ENCODE assay signal across 17 cellular contexts in genomic region chr20:24465730-24466129, GRCh38. TPM values are rescaled to one million over a fixed set of nuclear protein-coding genes. Genes with fewer than 3 reads are reported as not detected.
DNase-seq lines count a peak whose midpoint lies in the region; FAIRE-seq and TF ChIP-seq lines count a peak whose summit lies in the region.
"Had no signal": no experiment of that assay in that cellular context is flagged by ENCODE, and none has a peak within 500 bp of the region (broad histone marks: within the 10 kb centered on the region; RNA-seq: fewer than 3 reads in every experiment).

No MANE protein-coding gene starts in this region.

- 81% methylated on average over 3 of the region's 3 CpGs for whole genome bisulfite sequencing in mesenchymal stem cell

- no peak overlapping the region for H3K4me3 ChIP-seq in astrocyte of the spinal cord (ENCODE audit: low read depth, low read length)
- H3K4me3 ChIP-seq in right atrium auricular region: no peak overlapping the region
- H3K4me3 ChIP-seq in mesenchymal stem cell (ENCODE audit: insufficient read depth in 1 of 2, low read depth in 1 of 2, low read length in 2 of 2): no peak overlapping the region
- H3K4me3 ChIP-seq: GM23338, hepatocyte, psoas muscle had no signal

- H3K4me2 ChIP-seq in mesenchymal stem cell (ENCODE audit: low read length, poor library complexity, severe bottlenecking): no peak overlapping the region
- H3K4me2 ChIP-seq: GM23338, hepatocyte had no signal

- H3K9me3 ChIP-seq in right atrium auricular region (no peaks in the 10 kb centered on the region), mesenchymal stem cell (ENCODE audit: control insufficient read depth, low read length) (no peaks in the 10 kb centered on the region)
- H3K9me3 ChIP-seq: psoas muscle had no signal

- H3K23ac ChIP-seq in mesenchymal stem cell (ENCODE audit: low read length in 2 of 2): no peak overlapping the region

- FAIRE-seq in GM12891 (lab: Jason Lieb, UNC) (no peak), D721Med (lab: Jason Lieb, UNC) (no peak)

- H3K18ac ChIP-seq in mesenchymal stem cell (ENCODE audit: low read depth in 1 of 2, low read length in 2 of 2): no peak overlapping the region

- no peak overlapping the region for H2BK120ac ChIP-seq in mesenchymal stem cell (ENCODE audit: low read depth, low read length)

- no peak overlapping the region for H3K14ac ChIP-seq in mesenchymal stem cell (ENCODE audit: low read length in 2 of 2)

- H3K36me3 ChIP-seq in right atrium auricular region (no peaks in the 10 kb centered on the region), mesenchymal stem cell (ENCODE audit: control insufficient read depth in 1 of 2, insufficient read depth in 2 of 2, low read depth in 1 of 2, low read length in 2 of 2) (no peaks in the 10 kb centered on the region)

- in situ Hi-C loops in astrocyte of the spinal cord (cut with HindIII; ENCODE audit: low sequenced_read_pairs): no loop called here

- no peak overlapping the region for H3K9ac ChIP-seq in mesenchymal stem cell (ENCODE audit: low read length)

- no peaks in the 10 kb centered on the region for H3K27me3 ChIP-seq in right atrium auricular region
- H3K27me3 ChIP-seq in mesenchymal stem cell (ENCODE audit: control insufficient read depth in 1 of 2, insufficient read depth in 1 of 2, low read length in 2 of 2): peaks cover 54 to 67% of the 10 kb centered on the region in 2 experiments

- no peak overlapping the region for H2AK5ac ChIP-seq in mesenchymal stem cell (ENCODE audit: low read length, severe bottlenecking)

- H3K4ac ChIP-seq in mesenchymal stem cell (ENCODE audit: low read depth in 1 of 2, low read length in 2 of 2): no peak overlapping the region

- peak; percentile 26 for DNase-seq in GOT3 (lab: John Stamatoyannopoulos, UW)
- DNase-seq in astrocyte of the spinal cord (ENCODE audit: low read depth, low spot score): peak; percentile 60
- DNase-seq in right atrium auricular region (ENCODE audit: low spot score): peak; percentile 63
- DNase-seq in substantia nigra (lab: John Stamatoyannopoulos, UW): peak in 33 of 49 donors; percentile 12 to 77 (median 48)
- no peak for DNase-seq in mesenchymal stem cell
- no peak for DNase-seq in GM12891 (ENCODE audit: insufficient read length, low spot score)
- no peak for DNase-seq in NCI-H748 treated with DMSO at 0.1 percent for 48 hours (lab: John Stamatoyannopoulos, UW)
- DNase-seq in D721Med (ENCODE audit: insufficient read length, low spot score): no peak
- DNase-seq: activated CD8-positive, alpha-beta T cell treated with anti-CD3 and anti-CD28 coated beads for 36 hours; activated naive CD4-positive, alpha-beta T cell treated with anti-CD3 and anti-CD28 coated beads, Interleukin-2, amount 10 ng/mL, durations not matched to agents 7 days and 5 days; NCI-H1694; psoas muscle; stimulated activated CD4-positive, alpha-beta T cell treated with anti-CD3 and anti-CD28 coated beads, Interleukin-4, amount 100 ng/mL, for 24 hours; stimulated activated naive CD8-positive, alpha-beta T cell treated with anti-CD3 and anti-CD28 coated beads, Interleukin-15, amount 100 ng/mL, for 72 hours; T-helper 2 cell had no signal

- TF ChIP-seq POLR2A in GM12891 (IDR thresholded peaks at IDR 0.05; ENCODE audit: low read depth, low read length): no peak

- no peaks in the 10 kb centered on the region for H3K79me1 ChIP-seq in mesenchymal stem cell (replicated peaks; ENCODE audit: low read length, poor library complexity, severe bottlenecking)

- H2BK15ac ChIP-seq in mesenchymal stem cell (ENCODE audit: low read depth, poor library complexity, severe bottlenecking): no peak overlapping the region

- H2BK5ac ChIP-seq in mesenchymal stem cell (ENCODE audit: low read depth, low read length, poor library complexity, severe bottlenecking): no peak overlapping the region

- H4K91ac ChIP-seq in mesenchymal stem cell (ENCODE audit: low read length): no peak overlapping the region

- no peak overlapping the region for H2BK12ac ChIP-seq in mesenchymal stem cell (ENCODE audit: low read length in 2 of 2)

- TF ChIP-seq CTCF in astrocyte of the spinal cord (IDR thresholded peaks at IDR 0.05; ENCODE audit: low read depth, low read length): no peak
- no peak for TF ChIP-seq CTCF in right atrium auricular region (IDR thresholded peaks at IDR 0.05)
- TF ChIP-seq CTCF in D721Med (IDR thresholded peaks at IDR 0.05; ENCODE audit: insufficient read depth, missing control alignments): no peak

- H3K27ac ChIP-seq in right atrium auricular region (peak overlapping the region; percentile 47 to 80), substantia nigra (ENCODE audit: low read depth, low read length, poor library complexity, severe bottlenecking) (peak overlapping the region; percentile 78), mesenchymal stem cell (ENCODE audit: low read length, poor library complexity, severe bottlenecking) (no peak overlapping the region)
- H3K27ac ChIP-seq: hepatocyte, psoas muscle had no signal

- no peak overlapping the region for H4K8ac ChIP-seq in mesenchymal stem cell (ENCODE audit: low read length)

- peaks cover 0 to 25% of the 10 kb centered on the region in 2 donors for H3K4me1 ChIP-seq in right atrium auricular region
- H3K4me1 ChIP-seq in mesenchymal stem cell (ENCODE audit: control insufficient read depth, insufficient read depth, low read depth, low read length): peaks cover 22% of the 10 kb centered on the region
- H3K4me1 ChIP-seq: psoas muscle had no signal

- no peak overlapping the region for H2AFZ ChIP-seq in mesenchymal stem cell (ENCODE audit: low read depth, low read length)
- H2AFZ ChIP-seq: GM23338, hepatocyte had no signal

TF ChIP-seq in GM12891, 5 proteins besides CTCF, POLR2A, EP300 and RAD21:
- TF ChIP-seq POU2F2 (IDR thresholded peaks at IDR 0.05; ENCODE audit: low read depth, low read length) (no peak), SPI1 (IDR thresholded peaks at IDR 0.05; ENCODE audit: low read depth, low read length) (no peak), PAX5 (IDR thresholded peaks at IDR 0.05; ENCODE audit: insufficient read depth, low read length, severe bottlenecking) (no peak), TAF1 (IDR thresholded peaks at IDR 0.05; ENCODE audit: low read depth, low read length) (no peak), POLR2AphosphoS5 (IDR thresholded peaks at IDR 0.05; ENCODE audit: low read depth, low read length) (no peak)

RNA-seq across cellular contexts. Expression of gene SYNDIG1, which starts 3.7 kb away (rescaled TPM):
- 10 to 100 TPM; 21.7 to 38.1 TPM for total RNA-seq in right atrium auricular region
- polyA plus RNA-seq in mesenchymal stem cell (2013, experiment 1 of 2): not detected
- polyA plus RNA-seq in mesenchymal stem cell (2013, experiment 2 of 2): not detected
- polyA plus RNA-seq in GM12891 (2012; ENCODE audit: low read depth, missing spikeins): not detected
- total RNA-seq: activated CD8-positive, alpha-beta T cell treated with anti-CD3 and anti-CD28 coated beads for 36 hours; psoas muscle had no signal

Comparison
In these comparisons a context has a peak if more than half of its experiments do, and no peak if none do; other contexts are left out.
1. DNase-seq: peak in GOT3 (single experiment), astrocyte of the spinal cord (single experiment), right atrium auricular region (single experiment) and substantia nigra (33 of 49); none in mesenchymal stem cell (single experiment), GM12891 (single experiment), NCI-H748 treated with DMSO at 0.1 percent for 48 hours (single experiment) and D721Med (single experiment).